8 cellular contexts compared by ENCODE assay signal in the genomic region with DNA sequence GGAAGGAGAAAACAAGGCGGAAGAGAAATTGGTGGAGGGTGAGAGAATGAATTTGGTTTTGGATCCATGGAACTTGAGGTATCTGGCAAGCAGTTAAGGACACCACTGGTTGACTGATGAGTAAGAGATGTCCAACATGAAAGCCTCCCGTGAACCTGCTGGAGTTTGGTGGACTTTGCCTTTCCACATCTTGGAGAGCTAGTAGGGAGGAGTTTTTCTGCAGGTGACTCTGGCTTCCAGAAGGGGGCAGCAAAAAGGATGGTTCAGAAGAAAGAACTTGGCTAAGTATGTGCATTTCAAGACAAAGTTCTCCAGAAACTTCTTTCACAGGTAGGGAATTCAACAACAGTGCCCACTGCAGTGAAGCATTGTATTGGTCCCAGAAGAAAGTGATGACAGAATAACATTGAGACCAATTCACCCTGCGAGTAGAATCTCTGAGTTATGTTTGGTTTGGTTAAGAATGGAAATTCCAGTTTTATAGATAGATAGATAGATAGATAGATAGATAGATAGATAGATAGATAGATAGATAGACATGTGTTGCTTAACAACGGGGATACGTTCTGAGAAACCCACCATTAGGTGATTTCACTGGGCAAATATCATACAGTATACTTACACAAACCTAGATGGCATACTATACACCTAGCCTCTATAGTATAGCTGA. TPM values are rescaled to one million over a fixed set of nuclear protein-coding genes. Genes with fewer than 3 reads are reported as not detected.
DNase-seq lines count a peak whose midpoint lies in the region; ATAC-seq and TF ChIP-seq lines count a peak whose summit lies in the region.

No MANE protein-coding gene starts in this region.

- ATAC-seq in GM18517 (IDR thresholded peaks at IDR 0.05; ENCODE audit: unreplicated experiment): no peak

- no peak for TF ChIP-seq EP300 in Ishikawa (IDR thresholded peaks at IDR 0.05; ENCODE audit: borderline replicate concordance)

- no peaks in the 10 kb centered on the region for H3K36me3 Mint-ChIP-seq in activated naive CD4-positive, alpha-beta T cell treated with anti-CD3 and anti-CD28 coated beads, Interleukin-2, amount 10 ng/mL, durations not matched to agents 7 days and 5 days
- H3K36me3 Mint-ChIP-seq in activated CD4-positive, alpha-beta T cell treated with anti-CD3 and anti-CD28 coated beads, Interleukin-2, amount 10 ng/mL, durations not matched to agents 7 days and 5 days (ENCODE audit: low read depth): no peaks in the 10 kb centered on the region

- H3K27me3 Mint-ChIP-seq in activated naive CD4-positive, alpha-beta T cell treated with anti-CD3 and anti-CD28 coated beads, Interleukin-2, amount 10 ng/mL, durations not matched to agents 7 days and 5 days: no peaks in the 10 kb centered on the region
- H3K27me3 Mint-ChIP-seq in activated CD4-positive, alpha-beta T cell treated with anti-CD3 and anti-CD28 coated beads, Interleukin-2, amount 10 ng/mL, durations not matched to agents 7 days and 5 days: peaks cover 9% of the 10 kb centered on the region

- CTCF ChIA-PET in activated naive CD4-positive, alpha-beta T cell treated with anti-CD3 and anti-CD28 coated beads, Interleukin-2, amount 10 ng/mL, durations not matched to agents 7 days and 5 days (lab: Charles Lee): interaction anchor here (0.6 to 2.2 kb wide), 3 partner anchors 24 to 663 kb away, joined by 3 to 5 read pairs (median 5); no protein-coding TSS in a partner anchor
- CTCF ChIA-PET in activated CD4-positive, alpha-beta T cell treated with anti-CD3 and anti-CD28 coated beads, Interleukin-2, amount 10 ng/mL, durations not matched to agents 7 days and 5 days (lab: Charles Lee): interaction anchor here (1.3 kb wide), 1 partner anchor 12 kb away, joined by 3 read pairs; no protein-coding TSS in a partner anchor

- H3K4me1 Mint-ChIP-seq in activated naive CD4-positive, alpha-beta T cell treated with anti-CD3 and anti-CD28 coated beads, Interleukin-2, amount 10 ng/mL, durations not matched to agents 7 days and 5 days: no peaks in the 10 kb centered on the region
- no peaks in the 10 kb centered on the region for H3K4me1 Mint-ChIP-seq in activated CD4-positive, alpha-beta T cell treated with anti-CD3 and anti-CD28 coated beads, Interleukin-2, amount 10 ng/mL, durations not matched to agents 7 days and 5 days

- H3K27ac ChIP-seq in substantia nigra (ENCODE audit: low read depth, low read length, poor library complexity, severe bottlenecking): no peak overlapping the region

- TF ChIP-seq RAD21 in Ishikawa (IDR thresholded peaks at IDR 0.05; ENCODE audit: low read depth): peak; percentile 45

- DNase-seq in activated naive CD4-positive, alpha-beta T cell treated with anti-CD3 and anti-CD28 coated beads, Interleukin-2, amount 10 ng/mL, durations not matched to agents 7 days and 5 days: peak; percentile 30
- no peak for DNase-seq in activated naive CD4-positive, alpha-beta T cell (lab: John Stamatoyannopoulos, UW)
- DNase-seq in activated CD4-positive, alpha-beta T cell treated with anti-CD3 and anti-CD28 coated beads, Interleukin-2, amount 10 ng/mL, durations not matched to agents 7 days and 5 days: peak; percentile 16
- DNase-seq in left kidney (ENCODE audit: low read depth, low spot score) (peak; percentile 37), T1000 (lab: John Stamatoyannopoulos, UW) (no peak), substantia nigra (lab: John Stamatoyannopoulos, UW) (no peak)

- no peak overlapping the region for H3K4me3 Mint-ChIP-seq in activated naive CD4-positive, alpha-beta T cell treated with anti-CD3 and anti-CD28 coated beads, Interleukin-2, amount 10 ng/mL, durations not matched to agents 7 days and 5 days
- H3K4me3 Mint-ChIP-seq in activated CD4-positive, alpha-beta T cell treated with anti-CD3 and anti-CD28 coated beads, Interleukin-2, amount 10 ng/mL, durations not matched to agents 7 days and 5 days: no peak overlapping the region

- no peaks in the 10 kb centered on the region for H3K9me3 Mint-ChIP-seq in activated naive CD4-positive, alpha-beta T cell treated with anti-CD3 and anti-CD28 coated beads, Interleukin-2, amount 10 ng/mL, durations not matched to agents 7 days and 5 days
- no peaks in the 10 kb centered on the region for H3K9me3 Mint-ChIP-seq in activated CD4-positive, alpha-beta T cell treated with anti-CD3 and anti-CD28 coated beads, Interleukin-2, amount 10 ng/mL, durations not matched to agents 7 days and 5 days

- POLR2A ChIA-PET in activated CD4-positive, alpha-beta T cell treated with anti-CD3 and anti-CD28 coated beads, Interleukin-2, amount 10 ng/mL, durations not matched to agents 7 days and 5 days (lab: Charles Lee): no interaction called here

- H3K27ac Mint-ChIP-seq in activated naive CD4-positive, alpha-beta T cell treated with anti-CD3 and anti-CD28 coated beads, Interleukin-2, amount 10 ng/mL, durations not matched to agents 7 days and 5 days: no peak overlapping the region
- no peak overlapping the region for H3K27ac Mint-ChIP-seq in activated CD4-positive, alpha-beta T cell treated with anti-CD3 and anti-CD28 coated beads, Interleukin-2, amount 10 ng/mL, durations not matched to agents 7 days and 5 days

TF ChIP-seq in Ishikawa, 13 proteins besides CTCF, POLR2A, EP300 and RAD21:
- TF ChIP-seq TCF12 (IDR thresholded peaks at IDR 0.05; ENCODE audit: low read depth) (no peak), CEBPB (IDR thresholded peaks at IDR 0.05) (no peak), ZBTB7A (IDR thresholded peaks at IDR 0.05; ENCODE audit: low read depth) (no peak), YY1 (IDR thresholded peaks at IDR 0.05; ENCODE audit: low read depth) (no peak), EGR1 (IDR thresholded peaks at IDR 0.05) (no peak), FOXM1 (IDR thresholded peaks at IDR 0.05; ENCODE audit: borderline replicate concordance, low read depth) (no peak)
- TF ChIP-seq, protein P1, sequence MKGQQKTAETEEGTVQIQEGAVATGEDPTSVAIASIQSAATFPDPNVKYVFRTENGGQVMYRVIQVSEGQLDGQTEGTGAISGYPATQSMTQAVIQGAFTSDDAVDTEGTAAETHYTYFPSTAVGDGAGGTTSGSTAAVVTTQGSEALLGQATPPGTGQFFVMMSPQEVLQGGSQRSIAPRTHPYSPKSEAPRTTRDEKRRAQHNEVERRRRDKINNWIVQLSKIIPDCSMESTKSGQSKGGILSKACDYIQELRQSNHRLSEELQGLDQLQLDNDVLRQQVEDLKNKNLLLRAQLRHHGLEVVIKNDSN (IDR thresholded peaks at IDR 0.05): no peak
- TF ChIP-seq, protein P2, sequence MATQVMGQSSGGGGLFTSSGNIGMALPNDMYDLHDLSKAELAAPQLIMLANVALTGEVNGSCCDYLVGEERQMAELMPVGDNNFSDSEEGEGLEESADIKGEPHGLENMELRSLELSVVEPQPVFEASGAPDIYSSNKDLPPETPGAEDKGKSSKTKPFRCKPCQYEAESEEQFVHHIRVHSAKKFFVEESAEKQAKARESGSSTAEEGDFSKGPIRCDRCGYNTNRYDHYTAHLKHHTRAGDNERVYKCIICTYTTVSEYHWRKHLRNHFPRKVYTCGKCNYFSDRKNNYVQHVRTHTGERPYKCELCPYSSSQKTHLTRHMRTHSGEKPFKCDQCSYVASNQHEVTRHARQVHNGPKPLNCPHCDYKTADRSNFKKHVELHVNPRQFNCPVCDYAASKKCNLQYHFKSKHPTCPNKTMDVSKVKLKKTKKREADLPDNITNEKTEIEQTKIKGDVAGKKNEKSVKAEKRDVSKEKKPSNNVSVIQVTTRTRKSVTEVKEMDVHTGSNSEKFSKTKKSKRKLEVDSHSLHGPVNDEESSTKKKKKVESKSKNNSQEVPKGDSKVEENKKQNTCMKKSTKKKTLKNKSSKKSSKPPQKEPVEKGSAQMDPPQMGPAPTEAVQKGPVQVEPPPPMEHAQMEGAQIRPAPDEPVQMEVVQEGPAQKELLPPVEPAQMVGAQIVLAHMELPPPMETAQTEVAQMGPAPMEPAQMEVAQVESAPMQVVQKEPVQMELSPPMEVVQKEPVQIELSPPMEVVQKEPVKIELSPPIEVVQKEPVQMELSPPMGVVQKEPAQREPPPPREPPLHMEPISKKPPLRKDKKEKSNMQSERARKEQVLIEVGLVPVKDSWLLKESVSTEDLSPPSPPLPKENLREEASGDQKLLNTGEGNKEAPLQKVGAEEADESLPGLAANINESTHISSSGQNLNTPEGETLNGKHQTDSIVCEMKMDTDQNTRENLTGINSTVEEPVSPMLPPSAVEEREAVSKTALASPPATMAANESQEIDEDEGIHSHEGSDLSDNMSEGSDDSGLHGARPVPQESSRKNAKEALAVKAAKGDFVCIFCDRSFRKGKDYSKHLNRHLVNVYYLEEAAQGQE (IDR thresholded peaks at IDR 0.05; ENCODE audit: low read depth): no peak
TF ChIP-seq in Ishikawa: peak in this region for 0.

RNA-seq across cellular contexts. Expression of a gene that starts 28.5 kb away (rescaled TPM):
- total RNA-seq in activated CD4-positive, alpha-beta T cell treated with anti-CD3 and anti-CD28 coated beads, Interleukin-2, amount 10 ng/mL, durations not matched to agents 7 days and 5 days: not detected

RNA-seq across cellular contexts. Expression of a gene that starts 28.6 kb away (rescaled TPM):
- total RNA-seq in activated CD4-positive, alpha-beta T cell treated with anti-CD3 and anti-CD28 coated beads, Interleukin-2, amount 10 ng/mL, durations not matched to agents 7 days and 5 days: 10 to 100 TPM; 16.6 to 16.8 TPM

Comparison
In these comparisons a context has a peak if more than half of its experiments do, and no peak if none do; other contexts are left out.
1. DNase-seq: peak in activated naive CD4-positive, alpha-beta T cell treated with anti-CD3 and anti-CD28 coated beads, Interleukin-2, amount 10 ng/mL, durations not matched to agents 7 days and 5 days (single experiment), activated CD4-positive, alpha-beta T cell treated with anti-CD3 and anti-CD28 coated beads, Interleukin-2, amount 10 ng/mL, durations not matched to agents 7 days and 5 days (single experiment) and left kidney (single experiment); none in activated naive CD4-positive, alpha-beta T cell (0 of 4), T1000 (single experiment) and substantia nigra (0 of 49).